21 cellular contexts compared by ENCODE assay signal in the genomic region with DNA sequence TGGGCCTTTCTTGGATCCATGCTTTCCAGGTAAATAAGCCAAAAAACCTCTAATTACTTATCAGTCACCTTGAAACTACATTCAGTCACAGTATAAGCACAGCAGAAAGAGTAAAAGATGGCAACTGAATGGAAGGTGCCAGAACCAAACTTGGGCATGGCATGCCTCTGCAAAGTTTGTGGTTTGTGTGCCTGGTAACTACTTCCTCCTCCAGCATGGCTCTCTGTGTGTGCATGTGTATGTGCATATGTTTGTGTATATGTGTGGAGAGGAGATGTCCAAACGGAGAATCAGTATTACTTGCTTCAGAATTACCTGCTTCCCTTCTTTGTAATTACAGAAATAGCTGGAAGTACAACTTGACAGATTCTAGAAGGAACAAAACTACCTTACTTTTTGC.
"Had no signal": no experiment of that assay in that cellular context is flagged by ENCODE, and none has a peak within 500 bp of the region (broad histone marks: within the 10 kb centered on the region; RNA-seq: fewer than 3 reads in every experiment).

No MANE protein-coding gene starts in this region.

- H3K36me3 ChIP-seq: brain microvascular endothelial cell, gastroesophageal sphincter, heart left ventricle, neutrophil, sigmoid colon, stomach, upper lobe of right lung had no signal

- ATAC-seq: activated naive CD8-positive, alpha-beta T cell treated with anti-CD3 and anti-CD28 coated beads, Interleukin-2, amount 50 U/mL, for 24 hours; activated T-cell treated with anti-CD3 and anti-CD28 coated beads, Interleukin-2, amount 50 U/mL, for 4 hours; gastroesophageal sphincter; heart left ventricle; natural killer cell treated with Interleukin-12 subunit alpha and Interleukin-12 subunit beta and Interleukin-15 and Interleukin-18, amount 100 ng/mL, for 72 hours; stimulated activated effector memory CD8-positive, alpha-beta T cell treated with anti-CD3 and anti-CD28 coated beads, Interleukin-12 subunit alpha, Interleukin-12 subunit beta, amount 100 ng/mL, for 72 hours; upper lobe of right lung had no signal

- H3K27me3 ChIP-seq: brain microvascular endothelial cell, gastroesophageal sphincter, heart left ventricle, neutrophil, sigmoid colon, stomach, testis, upper lobe of right lung had no signal

- H3K9me3 ChIP-seq: gastroesophageal sphincter, neutrophil, sigmoid colon, stomach, testis, upper lobe of right lung had no signal

- H2AFZ ChIP-seq: parathyroid adenoma had no signal

- H3K79me2 ChIP-seq: parathyroid adenoma had no signal

- H3K4me3 ChIP-seq: coronary artery, gastroesophageal sphincter, heart left ventricle, sigmoid colon, stomach, testis, upper lobe of right lung had no signal

- DNase-seq: activated CD4-positive, alpha-beta T cell treated with anti-CD3 and anti-CD28 coated beads, Interleukin-2, amount 50 U/mL, for 1 hour; activated CD4-positive, CD25-positive, alpha-beta regulatory T cell treated with anti-CD3 and anti-CD28 coated beads, Interleukin-2, amount 50 U/mL, for 72 hours; activated CD8-positive, alpha-beta memory T cell treated with anti-CD3 and anti-CD28 coated beads, Interleukin-2, amount 50 U/mL, for 4 hours; activated naive CD4-positive, alpha-beta T cell treated with anti-CD3 and anti-CD28 coated beads, Interleukin-2, amount 10 ng/mL, durations not matched to agents 7 days and 5 days; activated naive CD8-positive, alpha-beta T cell treated with anti-CD3 and anti-CD28 coated beads, Interleukin-2, amount 50 U/mL, for 24 hours; activated T-cell treated with anti-CD3 and anti-CD28 coated beads, Interleukin-2, amount 50 U/mL, for 4 hours; anterior cingulate cortex; brain microvascular endothelial cell; heart left ventricle; mesendoderm; sigmoid colon; stimulated activated CD4-positive, alpha-beta T cell treated with anti-CD3 and anti-CD28 coated beads, Interleukin-4, amount 100 ng/mL, for 24 hours; stomach; testis; upper lobe of right lung had no signal

- H3K27ac ChIP-seq: brain microvascular endothelial cell, coronary artery, gastroesophageal sphincter, heart left ventricle, neutrophil, parathyroid adenoma, sigmoid colon, testis, upper lobe of right lung had no signal

- H3K4me1 ChIP-seq: gastroesophageal sphincter, heart left ventricle, parathyroid adenoma, sigmoid colon, testis, upper lobe of right lung had no signal
